8 cellular contexts compared by ENCODE assay signal in genomic region chr1:26838474-26839338, GRCh38. TPM values are rescaled to one million over a fixed set of nuclear protein-coding genes. Genes with fewer than 3 reads are reported as not detected.
DNase-seq lines count a peak whose midpoint lies in the region; ATAC-seq and TF ChIP-seq lines count a peak whose summit lies in the region.

No MANE protein-coding gene starts in this region.

- H3K27ac ChIP-seq in vagina: no peak overlapping the region
- no peak overlapping the region for H3K27ac ChIP-seq in gastrocnemius medialis
- no peak overlapping the region for H3K27ac ChIP-seq in gastroesophageal sphincter

- H3K4me1 ChIP-seq in vagina (no peaks in the 10 kb centered on the region), gastrocnemius medialis (no peaks in the 10 kb centered on the region), gastroesophageal sphincter (no peaks in the 10 kb centered on the region)

- in situ Hi-C loops in GM13977 (cut with MboI; ENCODE audit: low pct_unique_long_range_greater_than_20kb, low sequenced_read_pairs, unreplicated experiment): no loop called here
- in situ Hi-C loops in gastrocnemius medialis (cut with MboI; ENCODE audit: low sequenced_read_pairs in 4 of 4): no loop called here

- H3K27me3 ChIP-seq in vagina (no peaks in the 10 kb centered on the region), gastrocnemius medialis (no peaks in the 10 kb centered on the region), gastroesophageal sphincter (no peaks in the 10 kb centered on the region)

- H3K9me3 ChIP-seq in vagina: no peaks in the 10 kb centered on the region
- no peaks in the 10 kb centered on the region for H3K9me3 ChIP-seq in gastrocnemius medialis
- H3K9me3 ChIP-seq in gastroesophageal sphincter: no peaks in the 10 kb centered on the region

- WGBS in gastroesophageal sphincter (ENCODE audit: low coverage in 1 of 2), 2 donors: 79% methylated on average over 5 of the region's 8 CpGs; no CpG with 5 or more reads in 1 of the 2 donors

- H3K36me3 ChIP-seq in vagina: peaks cover 0 to 61% of the 10 kb centered on the region in 2 donors
- peaks cover 0 to 67% of the 10 kb centered on the region in 2 donors for H3K36me3 ChIP-seq in gastrocnemius medialis
- peaks cover 0 to 97% of the 10 kb centered on the region in 2 donors for H3K36me3 ChIP-seq in gastroesophageal sphincter

- DNase-seq in GM13977 (ENCODE audit: low spot score) (peak; percentile 82), RPMI8226 (peak; percentile 95), dermis blood vessel endothelial cell (peak; percentile 41), head of caudate nucleus (no peak), vagina (ENCODE audit: extremely low spot score in 2 of 2) (no peak), gastrocnemius medialis (no peak)

- intact Hi-C loops in head of caudate nucleus (cut with DNase I): no loop called here
- intact Hi-C loops in vagina (cut with DNase I): no loop called here
- intact Hi-C loops in gastrocnemius medialis (cut with DNase I; ENCODE audit: low total_unique reads): no loop called here

- no peak for TF ChIP-seq POLR2A in vagina (IDR thresholded peaks at IDR 0.05)
- TF ChIP-seq POLR2A in gastrocnemius medialis (IDR thresholded peaks at IDR 0.05): no peak
- no peak for TF ChIP-seq POLR2A in gastroesophageal sphincter (IDR thresholded peaks at IDR 0.05)

- no peak for TF ChIP-seq EP300 in gastroesophageal sphincter (IDR thresholded peaks at IDR 0.05)

- no peak overlapping the region for H3K4me3 ChIP-seq in vagina
- no peak overlapping the region for H3K4me3 ChIP-seq in gastrocnemius medialis
- no peak overlapping the region for H3K4me3 ChIP-seq in gastroesophageal sphincter

- no peak for TF ChIP-seq CTCF in GM13977 (IDR thresholded peaks at IDR 0.05; ENCODE audit: extremely low read depth, insufficient read depth, missing control alignments)
- TF ChIP-seq CTCF in vagina (IDR thresholded peaks at IDR 0.05): no peak
- no peak for TF ChIP-seq CTCF in gastrocnemius medialis (IDR thresholded peaks at IDR 0.05 in 4 of 5, conservative IDR thresholded peaks at IDR 0.05 in 1 of 5)
- no peak for TF ChIP-seq CTCF in gastroesophageal sphincter (IDR thresholded peaks at IDR 0.05)

- ATAC-seq in GM21737 (IDR thresholded peaks at IDR 0.05; ENCODE audit: unreplicated experiment) (peak; percentile 87), gastrocnemius medialis (no peak), gastroesophageal sphincter (no peak)

RNA-seq across cellular contexts. Expression of gene ZDHHC18, which starts 12.2 kb away (rescaled TPM):
- total RNA-seq in dermis blood vessel endothelial cell: 6.8 and 9.2 TPM in 2 replicates
- 31.4 TPM for total RNA-seq in vagina
- 10 to 100 TPM in 3 of 4 donors, 1 to 10 TPM in 1; 8.1 to 16.3 (median 12.5) TPM for total RNA-seq in gastrocnemius medialis
- total RNA-seq in gastroesophageal sphincter: 10 to 100 TPM; 10.5 to 36.9 (median 17.1) TPM

RNA-seq across cellular contexts. Expression of gene SFN, which starts 24.2 kb away (rescaled TPM):
- total RNA-seq in dermis blood vessel endothelial cell (0.51 and 0.70 TPM in 2 replicates), vagina (406 TPM), gastrocnemius medialis (1 to 10 TPM in 1 of 4 donors, under 1 TPM in 1, not detected in 2; 0.36 to 1.5 TPM), gastroesophageal sphincter (10 to 100 TPM in 2 of 4 donors, 1 to 10 TPM in 1, under 1 TPM in 1; 0.81 to 51.6 (median 6.9) TPM)

RNA-seq across cellular contexts. Expression of gene PIGV, which starts 51.0 kb away (rescaled TPM):
- total RNA-seq in dermis blood vessel endothelial cell (9.4 and 10.1 TPM in 2 replicates), vagina (8.1 TPM), gastrocnemius medialis (10 to 100 TPM in 1 of 4 donors, 1 to 10 TPM in 3; 2.9 to 16.0 (median 5.8) TPM), gastroesophageal sphincter (10 to 100 TPM; 13.7 to 30.0 (median 15.5) TPM)

RNA-seq across cellular contexts. Expression of gene GPN2, which starts 51.4 kb away (rescaled TPM):
- 9.4 and 10.7 TPM in 2 replicates for total RNA-seq in dermis blood vessel endothelial cell
- 11.5 TPM for total RNA-seq in vagina
- 10 to 100 TPM in 1 of 4 donors, 1 to 10 TPM in 3; 8.9 to 10.0 (median 9.8) TPM for total RNA-seq in gastrocnemius medialis
- 10 to 100 TPM; 10.4 to 17.3 (median 12.8) TPM for total RNA-seq in gastroesophageal sphincter

Comparison
In these comparisons a context has a peak if more than half of its experiments do, and no peak if none do; other contexts are left out.
1. DNase-seq: peak in GM13977 (single experiment), RPMI8226 (single experiment) and dermis blood vessel endothelial cell (single experiment); none in head of caudate nucleus (0 of 42), vagina (0 of 2) and gastrocnemius medialis (0 of 2).